8 cellular contexts compared by ENCODE assay signal in the genomic region with DNA sequence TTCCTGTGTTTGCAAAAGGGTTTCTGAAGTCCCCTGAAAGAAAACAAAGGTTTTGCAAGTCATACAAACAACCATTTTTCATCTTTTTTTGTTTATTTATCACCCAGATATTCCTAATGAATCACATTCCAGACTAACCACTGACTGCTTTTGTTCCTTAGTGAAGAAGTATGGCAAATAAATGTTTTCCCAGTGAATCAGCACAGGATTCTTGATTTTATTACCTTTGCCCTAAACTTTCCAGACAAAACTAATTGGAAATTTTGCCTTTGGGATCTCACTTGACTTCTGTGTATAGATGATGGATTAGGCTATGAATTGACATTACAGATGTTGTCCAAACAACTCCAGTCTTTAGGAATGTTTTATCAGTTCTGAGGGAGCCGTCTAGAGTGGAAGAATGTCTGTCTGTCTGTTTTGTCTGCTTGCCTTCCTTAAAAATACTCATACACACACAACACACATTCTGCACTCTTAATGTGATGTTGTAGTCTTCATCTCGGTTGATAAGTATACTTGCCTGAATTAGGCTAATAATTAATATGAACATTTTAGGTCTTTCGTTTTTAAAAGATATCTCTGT. TPM values are rescaled to one million over a fixed set of nuclear protein-coding genes. Genes with fewer than 3 reads are reported as not detected.
A peak's percentile ranks its signal among the peaks of the same experiment; 100 is the strongest.
DNase-seq lines count a peak whose midpoint lies in the region; ATAC-seq, FAIRE-seq and TF ChIP-seq lines count a peak whose summit lies in the region.

No MANE protein-coding gene starts in this region.

- no peak for TF ChIP-seq CTCF in K562 (IDR thresholded peaks at IDR 0.05 in 2 of 3, conservative IDR thresholded peaks at IDR 0.05 in 1 of 3; ENCODE audit: insufficient read depth in 2 of 3, low read depth in 1 of 3, low read length in 3 of 3)
- TF ChIP-seq CTCF in kidney (IDR thresholded peaks at IDR 0.05; ENCODE audit: borderline replicate concordance, extremely low read depth, insufficient read depth), result no peak
- no peak for TF ChIP-seq CTCF in ovary (IDR thresholded peaks at IDR 0.05)

- H2BK5ac ChIP-seq in mesenchymal stem cell (ENCODE audit: low read depth, low read length, poor library complexity, severe bottlenecking), result no peak overlapping the region

- no peak overlapping the region for H2BK15ac ChIP-seq in mesenchymal stem cell (ENCODE audit: low read depth, poor library complexity, severe bottlenecking)

- no peaks in the 10 kb centered on the region for H3K79me1 ChIP-seq in mesenchymal stem cell (replicated peaks; ENCODE audit: low read length, poor library complexity, severe bottlenecking)

- H3K23ac ChIP-seq in mesenchymal stem cell (ENCODE audit: low read length in 2 of 2), result no peak overlapping the region

- DNase-seq in ACHN (peak; percentile 88), HT1080 (ENCODE audit: low read depth) (peak; percentile 75), K562 (ENCODE audit: extremely low read depth in 1 of 4, low spot score in 3 of 4) (no peak), mesenchymal stem cell (peak; percentile 83), kidney (no peak), ovary (no peak)

- intact Hi-C loops in K562 (cut with micrococcal nuclease) (no loop called here), kidney (cut with DNase I) (no loop called here), ovary (cut with DNase I) (no loop called here)

- H3K9me1 ChIP-seq in K562 (ENCODE audit: control insufficient read depth, insufficient read depth, low read length), result no peaks in the 10 kb centered on the region

- no TSS peak for BruUV-seq in K562 (replicated peaks; lab: Mats Ljungman, UMichigan)

- POLR2A ChIA-PET in K562 (lab: Yijun Ruan, JAX), result no interaction called here

- no peak overlapping the region for H2BK120ac ChIP-seq in mesenchymal stem cell (ENCODE audit: low read depth, low read length)

- H3K4me2 ChIP-seq in K562 (ENCODE audit: insufficient read depth, low read length), result no peak overlapping the region
- no peak overlapping the region for H3K4me2 ChIP-seq in mesenchymal stem cell (ENCODE audit: low read length, poor library complexity, severe bottlenecking)

- H2AFZ ChIP-seq in K562 (ENCODE audit: low read depth, low read length) (no peak overlapping the region), mesenchymal stem cell (ENCODE audit: low read depth, low read length) (no peak overlapping the region)

- H2BK12ac ChIP-seq in mesenchymal stem cell (ENCODE audit: low read length in 2 of 2), result no peak overlapping the region

- peaks cover 31% of the 10 kb centered on the region for H3K36me3 ChIP-seq in K562 (ENCODE audit: control insufficient read depth, insufficient read depth, low read length)
- H3K36me3 ChIP-seq in mesenchymal stem cell (ENCODE audit: control insufficient read depth in 1 of 2, insufficient read depth in 2 of 2, low read depth in 1 of 2, low read length in 2 of 2), result peaks cover 3 to 11% of the 10 kb centered on the region in 2 experiments
- H3K36me3 ChIP-seq in kidney (ENCODE audit: control insufficient read depth in 1 of 2, insufficient read depth in 2 of 2, low read length in 2 of 2), result no peaks in the 10 kb centered on the region
- no peaks in the 10 kb centered on the region for H3K36me3 ChIP-seq in ovary

- H3K27ac ChIP-seq in K562 (ENCODE audit: extremely low read depth, low read depth, low read length), result peak overlapping the region; percentile 0; the same call in 1 of the 3 replicates
- peak overlapping the region; percentile 98 for H3K27ac ChIP-seq in mesenchymal stem cell (ENCODE audit: low read length, poor library complexity, severe bottlenecking)
- H3K27ac ChIP-seq in kidney (ENCODE audit: low read depth in 2 of 2, low read length in 2 of 2), result peak overlapping the region in 1 of 2 donors; percentile 2
- peak overlapping the region in 1 of 2 donors; percentile 21 for H3K27ac ChIP-seq in ovary

- H3K4me1 ChIP-seq in K562 (replicated peaks in 1 of 2; ENCODE audit: control insufficient read depth in 2 of 2, insufficient read depth in 2 of 2, low read length in 2 of 2), result peaks cover 0 to 5% of the 10 kb centered on the region in 2 experiments; a peak in 1 of 5 replicates
- peaks cover 12% of the 10 kb centered on the region for H3K4me1 ChIP-seq in mesenchymal stem cell (ENCODE audit: control insufficient read depth, insufficient read depth, low read depth, low read length)
- H3K4me1 ChIP-seq in kidney (ENCODE audit: control insufficient read depth in 1 of 2, insufficient read depth in 1 of 2, low read depth in 1 of 2, low read length in 2 of 2), result peaks cover 0 to 12% of the 10 kb centered on the region in 2 donors
- H3K4me1 ChIP-seq in ovary (ENCODE audit: insufficient read depth), result peaks cover 5% of the 10 kb centered on the region

- H3K27me3 ChIP-seq in K562 (ENCODE audit: control insufficient read depth in 2 of 2, insufficient read depth in 2 of 2, low read length in 2 of 2) (no peaks in the 10 kb centered on the region), mesenchymal stem cell (ENCODE audit: control insufficient read depth in 1 of 2, insufficient read depth in 1 of 2, low read length in 2 of 2) (no peaks in the 10 kb centered on the region), ovary (no peaks in the 10 kb centered on the region)

- no peak overlapping the region for H3K18ac ChIP-seq in mesenchymal stem cell (ENCODE audit: low read depth in 1 of 2, low read length in 2 of 2)

- no peak for TF ChIP-seq POLR2A in K562 (conservative IDR thresholded peaks at IDR 0.05)
- no peak for TF ChIP-seq POLR2A in ovary (IDR thresholded peaks at IDR 0.05)

- in situ Hi-C loops in ACHN (cut with HindIII; ENCODE audit: low pct_ligation_motif_present, low pct_unique_long_range_greater_than_20kb, low sequenced_read_pairs), result no loop called here
- in situ Hi-C loops in K562 (cut with MboI), result loop anchor here (5.0 kb wide), 1 partner anchor 91 kb away; no protein-coding TSS in a partner anchor

- no peak overlapping the region for H3K9ac ChIP-seq in K562 (ENCODE audit: insufficient read depth in 1 of 2, low read depth in 2 of 2, low read length in 2 of 2)
- H3K9ac ChIP-seq in mesenchymal stem cell (ENCODE audit: low read length), result peak overlapping the region; percentile 70
- peak overlapping the region in 1 of 2 donors; percentile 0 for H3K9ac ChIP-seq in kidney (ENCODE audit: low read length in 2 of 2)

- TF ChIP-seq EP300 in K562 (IDR thresholded peaks at IDR 0.05; ENCODE audit: low read length) (no peak), ovary (IDR thresholded peaks at IDR 0.05) (no peak)

- no peak for TF ChIP-seq RAD21 in K562 (CRISPR knock-in tag; conservative IDR thresholded peaks at IDR 0.05 in 1 of 2, IDR thresholded peaks at IDR 0.05 in 1 of 2)

- H3K4me3 ChIP-seq in K562, result no peak overlapping the region
- peak overlapping the region in 1 of 2 experiments; percentile 30 for H3K4me3 ChIP-seq in mesenchymal stem cell (ENCODE audit: insufficient read depth in 1 of 2, low read depth in 1 of 2, low read length in 2 of 2)
- H3K4me3 ChIP-seq in kidney (ENCODE audit: low read length in 2 of 2), result no peak overlapping the region
- H3K4me3 ChIP-seq in ovary, result no peak overlapping the region

- H3K9me3 ChIP-seq in K562 (replicated peaks; ENCODE audit: control insufficient read depth, insufficient read depth, low read depth, low read length), result peaks cover 3% of the 10 kb centered on the region; the same call in 1 of the 2 replicates
- no peaks in the 10 kb centered on the region for H3K9me3 ChIP-seq in mesenchymal stem cell (ENCODE audit: control insufficient read depth, low read length)
- no peaks in the 10 kb centered on the region for H3K9me3 ChIP-seq in kidney (ENCODE audit: control insufficient read depth in 1 of 2, low read length in 2 of 2)
- no peaks in the 10 kb centered on the region for H3K9me3 ChIP-seq in ovary

- H4K91ac ChIP-seq in mesenchymal stem cell (ENCODE audit: low read length), result no peak overlapping the region

- no peaks in the 10 kb centered on the region for H4K20me1 ChIP-seq in K562 (replicated peaks; ENCODE audit: control insufficient read depth, insufficient read depth, low read length)

- no peak overlapping the region for H3K4ac ChIP-seq in mesenchymal stem cell (ENCODE audit: low read depth in 1 of 2, low read length in 2 of 2)

- WGBS in K562 (ENCODE audit: insufficient coverage, low coverage, missing lambda C conversion rate), result 45% methylated on average over 3 of the region's 3 CpGs
- no CpG with 5 or more reads among the region's 3 CpGs for WGBS in mesenchymal stem cell
- 6 to 7% (median 6%) methylated on average over 3 of the region's 3 CpGs for WGBS in ovary, 3 donors

- CTCF ChIA-PET in K562 (lab: Yijun Ruan, JAX; ENCODE audit: low intra/inter-chr PET ratio), result interaction anchor here (1.9 kb wide), 1 partner anchor 103 kb away, joined by 4 read pairs; no protein-coding TSS in a partner anchor

- H3K14ac ChIP-seq in mesenchymal stem cell (ENCODE audit: low read length in 2 of 2), result no peak overlapping the region

- peak; percentile 37 for FAIRE-seq in K562 (lab: Jason Lieb, UNC)
- no peak for FAIRE-seq in kidney (lab: Jason Lieb, UNC)

- no peak for ATAC-seq in K562
- no peak for ATAC-seq in HG03354 (IDR thresholded peaks at IDR 0.05; ENCODE audit: poor library complexity, severe bottlenecking, unreplicated experiment)
- ATAC-seq in HG03439 (IDR thresholded peaks at IDR 0.05; ENCODE audit: unreplicated experiment), result no peak

- H3K79me2 ChIP-seq in K562 (ENCODE audit: control insufficient read depth, insufficient read depth, low read length), result no peaks in the 10 kb centered on the region; the same call in 2 of the 3 replicates

- no peak overlapping the region for H2AK5ac ChIP-seq in mesenchymal stem cell (ENCODE audit: low read length, severe bottlenecking)

- no peak overlapping the region for H4K8ac ChIP-seq in mesenchymal stem cell (ENCODE audit: low read length)

RNA-seq across cellular contexts. Expression of gene VMP1, which starts 48.9 kb away (rescaled TPM):
- total RNA-seq in HT1080 (2014; rRNA removed; shearing (Covaris generic)), result 67.1 and 69.3 TPM in 2 replicates
- polyA plus RNA-seq in HT1080 (2015; cell fraction: cytosol; rRNA removed), result 55.8 and 59.5 TPM in 2 replicates
- polyA plus RNA-seq in HT1080 (2015; cell fraction: nucleus; rRNA removed), result 377 and 429 TPM in 2 replicates
- 449 and 662 TPM in 2 replicates for total RNA-seq in K562 (2011; cell fraction: chromatin; rRNA removed; ENCODE audit: low replicate concordance)
- total RNA-seq in K562 (2011; cell fraction: nucleolus; rRNA removed), result 284 and 300 TPM in 2 replicates
- total RNA-seq in K562 (2011; cell fraction: nucleoplasm; rRNA removed), result 571 and 861 TPM in 2 replicates
- total RNA-seq in K562 (2014; rRNA removed) (92.1 and 123 TPM in 2 replicates), K562 (2014; rRNA removed; fragmentation: Illumina TruSeq; extraction: Trizol) (186 and 216 TPM in 2 replicates), K562 (2015; rRNA removed; fragmentation: Illumina TruSeq; extraction: Trizol) (127 and 135 TPM in 2 replicates), K562 (2021) (151 and 155 TPM in 2 replicates), kidney (338 TPM), ovary (100 to 1,000 TPM; 101 to 667 (median 162) TPM)
- polyA plus RNA-seq in K562 (2011; rRNA removed) (231 and 304 TPM in 2 replicates), K562 (2014; fragmentation: Illumina TruSeq; extraction: Trizol) (124 and 146 TPM in 2 replicates), K562 (2014; fragmentation: Nextera tagmentation; extraction: Ambion mirVana) (100 to 1,000 TPM; 245 to 272 TPM), K562 (2014; rRNA removed) (143 and 148 TPM in 2 replicates), kidney (ENCODE audit: insufficient read depth, low read depth, low replicate concordance) (96.4 TPM), ovary (10 to 100 TPM; 63.5 to 76.6 TPM)
- 55.2 and 104 TPM in 2 replicates for polyA plus RNA-seq in K562 (2011; cell fraction: cytosol; rRNA removed)
- polyA plus RNA-seq in K562 (2011; cell fraction: nucleus; rRNA removed), result 330 and 339 TPM in 2 replicates
- polyA plus RNA-seq in K562 (2012), result 142 and 172 TPM in 2 replicates
- 271 and 285 TPM in 2 replicates for polyA minus RNA-seq in K562 (2011; rRNA and poly(A)+ RNA removed)
- polyA minus RNA-seq in K562 (2011; cell fraction: cytosol; rRNA and poly(A)+ RNA removed), result 72.1 and 91.0 TPM in 2 replicates
- polyA minus RNA-seq in K562 (2011; cell fraction: nucleus; rRNA and poly(A)+ RNA removed), result 205 and 259 TPM in 2 replicates
- 116 TPM for polyA plus RNA-seq in mesenchymal stem cell (2013, experiment 1 of 2)
- polyA plus RNA-seq in mesenchymal stem cell (2013, experiment 2 of 2), result 116 TPM

RNA-seq across cellular contexts. Expression of gene PTRH2, which starts 49.1 kb away (rescaled TPM):
- total RNA-seq in HT1080 (2014; rRNA removed; shearing (Covaris generic)), result 31.1 and 41.2 TPM in 2 replicates
- polyA plus RNA-seq in HT1080 (2015; cell fraction: cytosol; rRNA removed), result 38.1 and 40.9 TPM in 2 replicates
- polyA plus RNA-seq in HT1080 (2015; cell fraction: nucleus; rRNA removed), result 30.2 and 32.9 TPM in 2 replicates
- 97.2 and 167 TPM in 2 replicates for total RNA-seq in K562 (2011; cell fraction: chromatin; rRNA removed; ENCODE audit: low replicate concordance)
- 101 and 115 TPM in 2 replicates for total RNA-seq in K562 (2011; cell fraction: nucleolus; rRNA removed)
- 104 and 130 TPM in 2 replicates for total RNA-seq in K562 (2011; cell fraction: nucleoplasm; rRNA removed)
- total RNA-seq in K562 (2014; rRNA removed), result 81.0 and 92.0 TPM in 2 replicates
- 63.1 and 67.5 TPM in 2 replicates for total RNA-seq in K562 (2014; rRNA removed; fragmentation: Illumina TruSeq; extraction: Trizol)
- 50.0 and 57.3 TPM in 2 replicates for total RNA-seq in K562 (2015; rRNA removed; fragmentation: Illumina TruSeq; extraction: Trizol)
- 53.1 and 62.8 TPM in 2 replicates for total RNA-seq in K562 (2021)
- 119 and 170 TPM in 2 replicates for polyA plus RNA-seq in K562 (2011; rRNA removed)
- 54.3 and 74.9 TPM in 2 replicates for polyA plus RNA-seq in K562 (2011; cell fraction: cytosol; rRNA removed)
- polyA plus RNA-seq in K562 (2011; cell fraction: nucleus; rRNA removed), result 54.9 and 70.7 TPM in 2 replicates
- 42.1 and 83.3 TPM in 2 replicates for polyA plus RNA-seq in K562 (2012)
- polyA plus RNA-seq in K562 (2014; fragmentation: Illumina TruSeq; extraction: Trizol), result 110 and 128 TPM in 2 replicates
- 100 to 1,000 TPM; 195 to 210 TPM for polyA plus RNA-seq in K562 (2014; fragmentation: Nextera tagmentation; extraction: Ambion mirVana)
- polyA plus RNA-seq in K562 (2014; rRNA removed), result 126 and 138 TPM in 2 replicates
- 100 and 107 TPM in 2 replicates for polyA minus RNA-seq in K562 (2011; rRNA and poly(A)+ RNA removed)
- 16.6 and 22.3 TPM in 2 replicates for polyA minus RNA-seq in K562 (2011; cell fraction: cytosol; rRNA and poly(A)+ RNA removed)
- polyA minus RNA-seq in K562 (2011; cell fraction: nucleus; rRNA and poly(A)+ RNA removed), result 18.0 and 34.2 TPM in 2 replicates
- polyA plus RNA-seq in mesenchymal stem cell (2013, experiment 1 of 2), result 31.8 TPM
- 32.0 TPM for polyA plus RNA-seq in mesenchymal stem cell (2013, experiment 2 of 2)
- 17.3 TPM for total RNA-seq in kidney
- 27.6 TPM for polyA plus RNA-seq in kidney (ENCODE audit: insufficient read depth, low read depth, low replicate concordance)
- 10 to 100 TPM; 11.9 to 28.2 (median 20.0) TPM for total RNA-seq in ovary
- 10 to 100 TPM; 20.0 to 27.2 TPM for polyA plus RNA-seq in ovary

Comparison
In these comparisons a context has a peak if more than half of its experiments do, and no peak if none do; other contexts are left out.
1. DNase-seq: peak in ACHN (single experiment), HT1080 (single experiment) and mesenchymal stem cell (single experiment); none in K562 (0 of 4), kidney (single experiment) and ovary (0 of 5).